ENCODE assay signal across 14 cellular contexts in genomic region chr11:104623518-104623917, GRCh38.
A peak's percentile ranks its signal among the peaks of the same experiment; 100 is the strongest.
DNase-seq lines count a peak whose midpoint lies in the region; ATAC-seq, FAIRE-seq and TF ChIP-seq lines count a peak whose summit lies in the region.
"Had no signal": no experiment of that assay in that cellular context is flagged by ENCODE, and none has a peak within 500 bp of the region (broad histone marks: within the 10 kb centered on the region; RNA-seq: fewer than 3 reads in every experiment).

No MANE protein-coding gene starts in this region.

- H3K9me3 ChIP-seq in A549 = no peaks in the 10 kb centered on the region
- H3K9me3 ChIP-seq: mucosa of descending colon had no signal

- H3K36me3 Mint-ChIP-seq in effector memory CD8-positive, alpha-beta T cell (ENCODE audit: insufficient read depth) = no peaks in the 10 kb centered on the region

- peaks cover 0 to 4% of the 10 kb centered on the region in 2 donors for H3K4me1 Mint-ChIP-seq in effector memory CD8-positive, alpha-beta T cell (ENCODE audit: low read depth in 2 of 2)
- H3K4me1 Mint-ChIP-seq: central memory CD8-positive, alpha-beta T cell had no signal

- H3K4me3 Mint-ChIP-seq in effector memory CD8-positive, alpha-beta T cell = no peak overlapping the region
- H3K4me3 Mint-ChIP-seq: central memory CD8-positive, alpha-beta T cell had no signal

- H3K9me3 Mint-ChIP-seq in effector memory CD8-positive, alpha-beta T cell = no peaks in the 10 kb centered on the region
- H3K9me3 Mint-ChIP-seq: central memory CD8-positive, alpha-beta T cell had no signal

- H3K4me2 ChIP-seq in A549 = peak overlapping the region; percentile 25; the same call in 1 of the 3 replicates

- DNase-seq in A549 (ENCODE audit: low read depth in 1 of 2, low spot score in 1 of 2) (no peak), HTR-8/SVneo (ENCODE audit: insufficient read length, low spot score) (peak; percentile 44), amniotic epithelial cell (ENCODE audit: low read depth) (peak; percentile 79), hepatic stellate cell (ENCODE audit: low spot score) (peak; percentile 2), GF-D8 (lab: John Stamatoyannopoulos, UW) (no peak), NCI-H748 (lab: John Stamatoyannopoulos, UW; ENCODE audit: unreplicated experiment) (no peak), COLO668 (lab: John Stamatoyannopoulos, UW; ENCODE audit: unreplicated experiment) (no peak)
- no peak for DNase-seq in effector memory CD8-positive, alpha-beta T cell
- DNase-seq: activated effector memory CD4-positive, alpha-beta T cell treated with anti-CD3 and anti-CD28 coated beads, Interleukin-2, amount 50 U/mL, for 16 hours; DMS153; mucosa of descending colon; stimulated activated CD4-positive, alpha-beta T cell treated with anti-CD3 and anti-CD28 coated beads, Interleukin-15, amount 100 ng/mL, for 24 hours had no signal

- FAIRE-seq in A549 (lab: Jason Lieb, UNC) (no peak), HTR-8/SVneo (lab: Jason Lieb, UNC) (peak; percentile 74)

- TF ChIP-seq EP300 in A549 (IDR thresholded peaks at IDR 0.05) = no peak

- no peak for ATAC-seq in A549
- ATAC-seq in effector memory CD8-positive, alpha-beta T cell (replicated peaks) = no peak
- ATAC-seq: esophagus mucosa, mucosa of descending colon had no signal

- TF ChIP-seq POLR2A in A549 (IDR thresholded peaks at IDR 0.05; ENCODE audit: low read length) = no peak

- WGBS in A549 (ENCODE audit: missing lambda C conversion rate) = 54% methylated on average over 1 of the region's 1 CpG

- TF ChIP-seq RAD21 in A549 (conservative IDR thresholded peaks at IDR 0.05 in 1 of 2, IDR thresholded peaks at IDR 0.05 in 1 of 2) = no peak

- H3K27ac ChIP-seq in A549 = no peak overlapping the region

- POLR2A ChIA-PET in A549 (lab: Yijun Ruan, JAX) = no interaction called here

- CTCF ChIA-PET in A549 (lab: Yijun Ruan, JAX) = no interaction called here

- no peaks in the 10 kb centered on the region for H3K27me3 Mint-ChIP-seq in effector memory CD8-positive, alpha-beta T cell
- H3K27me3 Mint-ChIP-seq: central memory CD8-positive, alpha-beta T cell had no signal

- no peak overlapping the region for H3K27ac Mint-ChIP-seq in effector memory CD8-positive, alpha-beta T cell

- TF ChIP-seq CTCF in A549 (IDR thresholded peaks at IDR 0.05) = no peak

- H3K4me1 ChIP-seq in A549 = 0 out of 3 replicates have a peak, but pooled peaks cover 3% of the 10 kb centered on the region

- no peak overlapping the region for H3K4me3 ChIP-seq in A549
- H3K4me3 ChIP-seq: mucosa of descending colon had no signal

TF ChIP-seq in A549, 52 proteins besides CTCF, POLR2A, EP300 and RAD21:
- TF ChIP-seq HMGXB4 (CRISPR knock-in tag; IDR thresholded peaks at IDR 0.05; ENCODE audit: borderline replicate concordance) (no peak), FOSL2 (IDR thresholded peaks at IDR 0.05) (0 out of 2 replicates have a peak, but pooled peaks have one; percentile 33), FOSL2 (CRISPR knock-in tag; IDR thresholded peaks at IDR 0.05) (no peak), JUNB (IDR thresholded peaks at IDR 0.05) (peak; percentile 48; the same call in 1 of the 2 replicates)
TF ChIP-seq in A549: peak in this region for 2.

Comparison
In these comparisons a context has a peak if more than half of its experiments do, and no peak if none do; other contexts are left out.
1. DNase-seq: peak in HTR-8/SVneo (single experiment), amniotic epithelial cell (single experiment) and hepatic stellate cell (single experiment); none in A549 (0 of 2), GF-D8 (single experiment), NCI-H748 (single experiment), COLO668 (single experiment) and effector memory CD8-positive, alpha-beta T cell (0 of 3).